In the genomic region with DNA sequence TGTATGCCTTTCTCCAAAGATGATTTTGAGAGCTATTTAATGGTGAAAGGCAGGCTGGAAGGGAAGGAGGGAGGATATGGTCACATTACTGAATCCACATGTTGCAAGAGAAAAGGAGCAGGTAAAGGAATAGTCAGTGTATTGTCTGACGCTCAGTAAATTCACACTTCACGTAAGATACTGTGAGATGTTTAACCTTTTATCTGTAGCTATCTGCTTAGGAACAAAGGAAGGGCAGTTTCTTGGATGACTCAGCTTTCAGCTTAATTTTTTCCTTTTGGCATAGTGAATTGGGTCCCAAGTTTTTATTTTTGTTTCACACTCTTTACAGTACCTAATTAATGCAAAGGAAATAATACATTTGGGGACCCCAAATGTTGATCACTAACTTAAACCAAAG, we compare ENCODE assay signal across 23 cellular contexts.
"Had no signal": no experiment of that assay in that cellular context is flagged by ENCODE, and none has a peak within 500 bp of the region (broad histone marks: within the 10 kb centered on the region; RNA-seq: fewer than 3 reads in every experiment).

No MANE protein-coding gene starts in this region.

- H3K4me1 ChIP-seq: colonic mucosa, esophagus muscularis mucosa, gastrocnemius medialis, heart right ventricle, left lung, lower lobe of right lung, tibial artery, upper lobe of left lung had no signal

- H3K27ac ChIP-seq: colonic mucosa, dorsolateral prefrontal cortex, epithelial cell of prostate, esophagus muscularis mucosa, gastrocnemius medialis, heart right ventricle, left lung, lower lobe of right lung, neutrophil, sigmoid colon, skin epidermis, tibial artery, upper lobe of left lung had no signal

- H3K27me3 Mint-ChIP-seq: naive B cell; stimulated activated memory B cell treated with anti-CD40 and anti-IgM and Interleukin-4, amounts not matched to agents 10 μg/mL and 1 μg/mL and 100 μg/mL, for 72 hours; stimulated activated naive CD8-positive, alpha-beta T cell treated with anti-CD3 and anti-CD28 coated beads, Interleukin-15, Interleukin-2, amounts not matched to agents 100 ng/mL and 50 ng/mL, for 24 hours had no signal

- H3K27ac Mint-ChIP-seq: stimulated activated memory B cell treated with anti-CD40 and anti-IgM and Interleukin-4, amounts not matched to agents 10 μg/mL and 1 μg/mL and 100 μg/mL, for 72 hours; stimulated activated naive CD8-positive, alpha-beta T cell treated with anti-CD3 and anti-CD28 coated beads, Interleukin-15, Interleukin-2, amounts not matched to agents 100 ng/mL and 50 ng/mL, for 24 hours had no signal

- FAIRE-seq: endometrium had no signal

- ATAC-seq: gastrocnemius medialis; heart right ventricle; left lung; lower lobe of right lung; stimulated activated memory B cell treated with anti-CD40 and anti-IgM and Interleukin-4, amounts not matched to agents 10 μg/mL and 1 μg/mL and 100 μg/mL, for 72 hours had no signal

- H3K9me3 ChIP-seq: colonic mucosa, gastrocnemius medialis, heart right ventricle, left lung, lower lobe of right lung, neutrophil, sigmoid colon, tibial artery, upper lobe of left lung, uterus had no signal

- H3K4me3 ChIP-seq: colonic mucosa, dorsolateral prefrontal cortex, esophagus muscularis mucosa, gastrocnemius medialis, heart right ventricle, left lung, lower lobe of right lung, sigmoid colon, skin epidermis, tibial artery, upper lobe of left lung, uterus had no signal

- H3K36me3 ChIP-seq: colonic mucosa, gastrocnemius medialis, lower lobe of right lung, neutrophil, upper lobe of left lung, uterus had no signal

- DNase-seq: colonic mucosa; dorsolateral prefrontal cortex; effector CD8-positive, alpha-beta T cell; gastrocnemius medialis; heart right ventricle; hypothalamus; islet precursor cell; left lung; lower lobe of right lung; naive B cell; sigmoid colon; stimulated activated CD8-positive, alpha-beta memory T cell treated with anti-CD3 and anti-CD28 coated beads, Interleukin-4, amount 100 ng/mL, for 48 hours; tibial artery; upper lobe of left lung; uterus had no signal

- H3K4me3 Mint-ChIP-seq: naive B cell; nephron; stimulated activated memory B cell treated with anti-CD40 and anti-IgM and Interleukin-4, amounts not matched to agents 10 μg/mL and 1 μg/mL and 100 μg/mL, for 72 hours; stimulated activated naive CD8-positive, alpha-beta T cell treated with anti-CD3 and anti-CD28 coated beads, Interleukin-15, Interleukin-2, amounts not matched to agents 100 ng/mL and 50 ng/mL, for 24 hours had no signal

- H3K9me3 Mint-ChIP-seq: nephron had no signal

- H3K27me3 ChIP-seq: colonic mucosa, dorsolateral prefrontal cortex, esophagus muscularis mucosa, gastrocnemius medialis, heart right ventricle, left lung, neutrophil, sigmoid colon, tibial artery, upper lobe of left lung, uterus had no signal
